23 cellular contexts compared by ENCODE assay signal in genomic region chr17:30398328-30399041, GRCh38. TPM values are rescaled to one million over a fixed set of nuclear protein-coding genes. Genes with fewer than 3 reads are reported as not detected.
DNase-seq lines count a peak whose midpoint lies in the region; FAIRE-seq and TF ChIP-seq lines count a peak whose summit lies in the region.
"Had no signal": no experiment of that assay in that cellular context is flagged by ENCODE, and none has a peak within 500 bp of the region (broad histone marks: within the 10 kb centered on the region; RNA-seq: fewer than 3 reads in every experiment).

No MANE protein-coding gene starts in this region.

- peak; percentile 98 for FAIRE-seq in kidney (lab: Jason Lieb, UNC)
- FAIRE-seq: GM12891 had no signal

- H3K9ac ChIP-seq in kidney (ENCODE audit: low read length in 2 of 2): no peak overlapping the region

- H3K4me1 ChIP-seq in BE2C (no peaks in the 10 kb centered on the region; the same call in 1 of the 2 replicates), kidney (ENCODE audit: control insufficient read depth in 1 of 2, insufficient read depth in 1 of 2, low read depth in 1 of 2, low read length in 2 of 2) (no peaks in the 10 kb centered on the region), testis (no peaks in the 10 kb centered on the region)

- H3K27ac ChIP-seq in VCaP (peak overlapping the region; percentile 20), kidney (ENCODE audit: low read depth in 2 of 2, low read length in 2 of 2) (no peak overlapping the region), testis (no peak overlapping the region)

- no peaks in the 10 kb centered on the region for H3K9me3 ChIP-seq in BE2C
- H3K9me3 ChIP-seq in kidney (ENCODE audit: control insufficient read depth in 1 of 2, low read length in 2 of 2): peaks cover under 1 to 4% of the 10 kb centered on the region in 2 donors
- no peaks in the 10 kb centered on the region for H3K9me3 ChIP-seq in testis

- WGBS in testis, 2 donors: 91 to 94% methylated on average over 1 of the region's 1 CpG

- DNase-seq in BE2C (peak; percentile 17), LNCaP clone FGC (ENCODE audit: low read depth) (peak; percentile 53), kidney (no peak), cortex of kidney (lab: John Stamatoyannopoulos, UW) (no peak), testis (no peak), SW480 (ENCODE audit: low spot score) (no peak)
- DNase-seq: CD8-positive, alpha-beta memory T cell; DMS 273 treated with DMSO at 0.1 percent for 48 hours; DMS79; EL; GF-D8; IMR-90; KG1; MM.1S; NCI-H1417 treated with DMSO at 0.1 percent for 48 hours; NCI-H1694 treated with DMSO at 0.1 percent for 48 hours; NCI-H2081; NCI-H524; NCI-H774; SHP77 treated with DMSO at 0.1 percent for 48 hours; SW 1271 had no signal

- H3K4me3 ChIP-seq in BE2C (ENCODE audit: low read depth, low read length): no peak overlapping the region
- no peak overlapping the region for H3K4me3 ChIP-seq in LNCaP clone FGC (ENCODE audit: low read depth, low read length)
- no peak overlapping the region for H3K4me3 ChIP-seq in kidney (ENCODE audit: low read length in 2 of 2)
- H3K4me3 ChIP-seq in testis: no peak overlapping the region

- no peaks in the 10 kb centered on the region for H3K36me3 ChIP-seq in BE2C
- peaks cover 0 to 4% of the 10 kb centered on the region in 2 donors for H3K36me3 ChIP-seq in kidney (ENCODE audit: control insufficient read depth in 1 of 2, insufficient read depth in 2 of 2, low read length in 2 of 2)
- no peaks in the 10 kb centered on the region for H3K36me3 ChIP-seq in testis (ENCODE audit: low read depth, missing control alignments)

- H3K27me3 ChIP-seq in BE2C (no peaks in the 10 kb centered on the region), testis (no peaks in the 10 kb centered on the region)

- intact Hi-C loops in kidney (cut with DNase I) (no loop called here), testis (cut with DNase I; ENCODE audit: low total_unique reads) (no loop called here)

- no peak for TF ChIP-seq POLR2A in testis (IDR thresholded peaks at IDR 0.05)

- TF ChIP-seq CTCF in BE2C (IDR thresholded peaks at IDR 0.05; ENCODE audit: low read depth, low read length) (no peak), LNCaP clone FGC (IDR thresholded peaks at IDR 0.05; ENCODE audit: control insufficient read depth, extremely low read depth, insufficient read depth) (no peak), VCaP (conservative IDR thresholded peaks at IDR 0.05) (no peak), kidney (IDR thresholded peaks at IDR 0.05; ENCODE audit: borderline replicate concordance, extremely low read depth, insufficient read depth) (no peak), testis (IDR thresholded peaks at IDR 0.05) (no peak)

RNA-seq across cellular contexts. Expression of gene CPD, which starts 19.8 kb away (rescaled TPM):
- 9.2 TPM for polyA plus RNA-seq in BE2C (2012; ENCODE audit: insufficient read depth, insufficient read length, low read depth)
- total RNA-seq in kidney (139 TPM), testis (100 to 1,000 TPM; 134 to 194 TPM)
- polyA plus RNA-seq in kidney (ENCODE audit: insufficient read depth, low read depth, low replicate concordance) (11.6 TPM), testis (ENCODE audit: insufficient read depth, low read depth, low replicate concordance) (108 TPM)

Comparison
In these comparisons a context has a peak if more than half of its experiments do, and no peak if none do; other contexts are left out.
1. DNase-seq: peak in BE2C (single experiment) and LNCaP clone FGC (single experiment); none in kidney (single experiment), cortex of kidney (single experiment), testis (single experiment) and SW480 (single experiment).